In the genomic region with DNA sequence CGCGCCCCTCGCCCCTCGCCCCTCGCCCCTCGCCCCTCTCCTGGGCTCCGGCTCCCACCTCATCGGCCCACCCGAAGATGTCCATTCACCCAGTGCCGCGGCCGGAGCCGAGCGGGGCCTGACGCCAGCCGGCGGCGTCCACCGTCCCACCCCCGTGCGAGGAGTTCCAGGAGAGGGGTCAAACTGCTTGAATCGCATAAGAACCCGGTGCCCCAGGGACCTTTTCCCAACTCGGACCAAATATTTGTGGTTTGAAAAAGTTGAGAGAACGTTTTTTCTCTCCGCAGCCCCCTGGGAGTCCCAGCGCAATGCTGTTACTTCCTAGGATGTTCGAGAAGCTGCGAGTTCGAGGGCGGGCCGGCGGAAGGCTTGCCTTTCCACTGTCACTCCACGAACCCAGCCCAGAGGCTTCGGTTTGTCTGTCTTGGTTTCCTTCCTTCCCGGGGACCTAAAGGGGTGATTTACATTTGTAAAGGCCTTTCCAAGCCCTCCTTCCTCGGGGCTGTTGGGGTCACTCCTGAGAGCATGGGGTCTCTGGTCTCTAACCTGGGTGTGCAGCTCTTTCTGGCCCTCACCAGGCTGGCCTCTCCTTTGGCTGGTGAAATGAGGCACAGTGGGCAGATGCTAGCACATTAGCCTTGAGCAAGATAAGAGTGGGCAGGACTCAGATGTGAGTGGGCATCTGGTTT, we compare ENCODE assay signal across 8 cellular contexts. TPM values are rescaled to one million over a fixed set of nuclear protein-coding genes. Genes with fewer than 3 reads are reported as not detected.
DNase-seq lines count a peak whose midpoint lies in the region; ATAC-seq and TF ChIP-seq lines count a peak whose summit lies in the region.

No MANE protein-coding gene starts in this region.

- peak overlapping the region; percentile 85 for H3K4me2 ChIP-seq in BLaER1

- no peak for ATAC-seq in activated CD8-positive, alpha-beta T cell treated with anti-CD3 and anti-CD28 coated beads, Interleukin-2, amount 10 ng/mL, durations not matched to agents 7 days and 5 days
- ATAC-seq in omental fat pad (ENCODE audit: low FRiP score) = peak; percentile 18

- H3K9ac ChIP-seq in BLaER1 = peak overlapping the region; percentile 81

- H3K27ac Mint-ChIP-seq in activated CD8-positive, alpha-beta T cell treated with anti-CD3 and anti-CD28 coated beads, Interleukin-2, amount 10 ng/mL, durations not matched to agents 7 days and 5 days = peak overlapping the region; percentile 82

- POLR2A ChIA-PET in activated CD8-positive, alpha-beta T cell treated with anti-CD3 and anti-CD28 coated beads, Interleukin-2, amount 10 ng/mL, durations not matched to agents 7 days and 5 days (lab: Charles Lee) = interaction anchor here (1.0 to 7.6 kb wide), 6 partner anchors 24 to 75 kb away, joined by 3 to 71 read pairs (median 6); no protein-coding TSS in a partner anchor

- DNase-seq in activated CD8-positive, alpha-beta T cell treated with anti-CD3 and anti-CD28 coated beads, Interleukin-2, amount 10 ng/mL, durations not matched to agents 7 days and 5 days = no peak
- DNase-seq in fibroblast of villous mesenchyme (ENCODE audit: low read depth) (peak; percentile 60), omental fat pad (ENCODE audit: low spot score) (no peak), C1 segment of cervical spinal cord (lab: John Stamatoyannopoulos, UW) (no peak), mesenteric fat pad (ENCODE audit: low spot score) (no peak), DMS53 (lab: John Stamatoyannopoulos, UW) (no peak), T1000 (lab: John Stamatoyannopoulos, UW) (no peak)

- no peaks in the 10 kb centered on the region for H3K36me3 ChIP-seq in BLaER1

- H3K27me3 ChIP-seq in BLaER1 = no peaks in the 10 kb centered on the region

- TF ChIP-seq CTCF in fibroblast of villous mesenchyme (IDR thresholded peaks at IDR 0.05; ENCODE audit: insufficient read depth, low read depth, low read length) (no peak), omental fat pad (IDR thresholded peaks at IDR 0.05) (no peak)

- H3K4me1 ChIP-seq in BLaER1 = peaks cover 93% of the 10 kb centered on the region

- CTCF ChIA-PET in activated CD8-positive, alpha-beta T cell treated with anti-CD3 and anti-CD28 coated beads, Interleukin-2, amount 10 ng/mL, durations not matched to agents 7 days and 5 days (lab: Charles Lee) = interaction anchor here (0.8 to 2.9 kb wide), 8 partner anchors 20 to 377 kb away, joined by 3 to 8 read pairs (median 4); no protein-coding TSS in a partner anchor

- H3K27me3 Mint-ChIP-seq in activated CD8-positive, alpha-beta T cell treated with anti-CD3 and anti-CD28 coated beads, Interleukin-2, amount 10 ng/mL, durations not matched to agents 7 days and 5 days (ENCODE audit: low read depth) = no peaks in the 10 kb centered on the region

- peaks cover 87% of the 10 kb centered on the region for H3K4me1 Mint-ChIP-seq in activated CD8-positive, alpha-beta T cell treated with anti-CD3 and anti-CD28 coated beads, Interleukin-2, amount 10 ng/mL, durations not matched to agents 7 days and 5 days (ENCODE audit: low read depth)

- H3K4me3 ChIP-seq in BLaER1 (peak overlapping the region; percentile 61), fibroblast of villous mesenchyme (ENCODE audit: low read depth, low read length) (peak overlapping the region; percentile 46)

- H3K9me3 Mint-ChIP-seq in activated CD8-positive, alpha-beta T cell treated with anti-CD3 and anti-CD28 coated beads, Interleukin-2, amount 10 ng/mL, durations not matched to agents 7 days and 5 days (ENCODE audit: insufficient read depth) = no peaks in the 10 kb centered on the region

- H3K27ac ChIP-seq in BLaER1 = peak overlapping the region; percentile 93

- no peaks in the 10 kb centered on the region for H4K20me1 ChIP-seq in BLaER1

- H3K9me3 ChIP-seq in BLaER1 = no peaks in the 10 kb centered on the region

- H3K4me3 Mint-ChIP-seq in activated CD8-positive, alpha-beta T cell treated with anti-CD3 and anti-CD28 coated beads, Interleukin-2, amount 10 ng/mL, durations not matched to agents 7 days and 5 days = peak overlapping the region; percentile 71

- no peaks in the 10 kb centered on the region for H3K36me3 Mint-ChIP-seq in activated CD8-positive, alpha-beta T cell treated with anti-CD3 and anti-CD28 coated beads, Interleukin-2, amount 10 ng/mL, durations not matched to agents 7 days and 5 days (ENCODE audit: low read depth)

RNA-seq across cellular contexts. Expression of a gene that starts 38.0 kb away (rescaled TPM):
- total RNA-seq in activated CD8-positive, alpha-beta T cell treated with anti-CD3 and anti-CD28 coated beads, Interleukin-2, amount 10 ng/mL, durations not matched to agents 7 days and 5 days = 100 to 1,000 TPM; 456 to 467 TPM
- total RNA-seq in fibroblast of villous mesenchyme (80.2 and 95.0 TPM in 2 replicates), omental fat pad (100 to 1,000 TPM in 3 of 4 donors, 10 to 100 TPM in 1; 72.4 to 211 (median 165) TPM), mesenteric fat pad (154 TPM)
